11 cellular contexts compared by ENCODE assay signal in genomic region chr10:3892440-3893101, GRCh38.
A peak's percentile ranks its signal among the peaks of the same experiment; 100 is the strongest.
DNase-seq lines count a peak whose midpoint lies in the region; ATAC-seq and TF ChIP-seq lines count a peak whose summit lies in the region.
"Had no signal": no experiment of that assay in that cellular context is flagged by ENCODE, and none has a peak within 500 bp of the region (broad histone marks: within the 10 kb centered on the region; RNA-seq: fewer than 3 reads in every experiment).

No MANE protein-coding gene starts in this region.

- H3K36me3 ChIP-seq in ovary, result no peaks in the 10 kb centered on the region
- H3K36me3 ChIP-seq: adrenal gland had no signal

- H3K9me3 ChIP-seq in ovary, result no peaks in the 10 kb centered on the region
- H3K9me3 ChIP-seq: adrenal gland had no signal

- no peaks in the 10 kb centered on the region for H3K36me3 Mint-ChIP-seq in activated CD4-positive, alpha-beta T cell treated with anti-CD3 and anti-CD28 coated beads for 36 hours (ENCODE audit: low read depth)
- H3K36me3 Mint-ChIP-seq in activated T-helper 17 cell treated with anti-CD3 and anti-CD28 coated beads, Interleukin-2, amount 50 U/mL, for 72 hours (ENCODE audit: low read depth), result no peaks in the 10 kb centered on the region
- H3K36me3 Mint-ChIP-seq in stimulated activated memory B cell treated with anti-CD40 and anti-IgM and Interleukin-4, amounts not matched to agents 10 μg/mL and 1 μg/mL and 100 μg/mL, for 72 hours, result no peaks in the 10 kb centered on the region

- ATAC-seq in activated CD4-positive, alpha-beta T cell treated with anti-CD3 and anti-CD28 coated beads for 36 hours, result peak; percentile 55
- peak; percentile 54 for ATAC-seq in activated T-helper 17 cell treated with anti-CD3 and anti-CD28 coated beads, Interleukin-2, amount 50 U/mL, for 72 hours (replicated peaks)
- ATAC-seq in stimulated activated memory B cell treated with anti-CD40 and anti-IgM and Interleukin-4, amounts not matched to agents 10 μg/mL and 1 μg/mL and 100 μg/mL, for 72 hours, result peak; percentile 55
- no peak for ATAC-seq in HG02623 (IDR thresholded peaks at IDR 0.05; ENCODE audit: unreplicated experiment)

- CTCF ChIA-PET in activated CD4-positive, alpha-beta T cell treated with anti-CD3 and anti-CD28 coated beads for 36 hours (lab: Charles Lee), result interaction anchor here (0.6 to 1.6 kb wide), 2 partner anchors 15 to 37 kb away, joined by 3 to 5 read pairs; no protein-coding TSS in a partner anchor

- no peak for DNase-seq in activated CD4-positive, alpha-beta T cell treated with anti-CD3 and anti-CD28 coated beads for 36 hours
- DNase-seq in activated CD4-positive, alpha-beta T cell treated with anti-CD3 and anti-CD28 coated beads for 48 hours, result no peak
- DNase-seq in kidney tubule cell (ENCODE audit: low spot score) (peak; percentile 44), ovary (no peak), dorsolateral prefrontal cortex (no peak)
- DNase-seq: adrenal gland; NCI-H1930; stimulated activated CD4-positive, alpha-beta T cell treated with anti-CD3 and anti-CD28 coated beads, Interleukin-4, amount 100 ng/mL, for 4 hours had no signal

- H3K27me3 Mint-ChIP-seq in activated CD4-positive, alpha-beta T cell treated with anti-CD3 and anti-CD28 coated beads for 36 hours, result no peaks in the 10 kb centered on the region
- H3K27me3 Mint-ChIP-seq in activated T-helper 17 cell treated with anti-CD3 and anti-CD28 coated beads, Interleukin-2, amount 50 U/mL, for 72 hours, result no peaks in the 10 kb centered on the region
- no peaks in the 10 kb centered on the region for H3K27me3 Mint-ChIP-seq in stimulated activated memory B cell treated with anti-CD40 and anti-IgM and Interleukin-4, amounts not matched to agents 10 μg/mL and 1 μg/mL and 100 μg/mL, for 72 hours

- H3K4me3 ChIP-seq in ovary (no peak overlapping the region), dorsolateral prefrontal cortex (no peak overlapping the region)
- H3K4me3 ChIP-seq: adrenal gland had no signal

- no peaks in the 10 kb centered on the region for H3K27me3 ChIP-seq in ovary
- peaks cover 0 to 4% (median 0%) of the 10 kb centered on the region in 45 donors for H3K27me3 ChIP-seq in dorsolateral prefrontal cortex
- H3K27me3 ChIP-seq: adrenal gland had no signal

- H3K9me3 Mint-ChIP-seq in activated CD4-positive, alpha-beta T cell treated with anti-CD3 and anti-CD28 coated beads for 36 hours (ENCODE audit: low read depth), result no peaks in the 10 kb centered on the region
- no peaks in the 10 kb centered on the region for H3K9me3 Mint-ChIP-seq in activated T-helper 17 cell treated with anti-CD3 and anti-CD28 coated beads, Interleukin-2, amount 50 U/mL, for 72 hours
- no peaks in the 10 kb centered on the region for H3K9me3 Mint-ChIP-seq in stimulated activated memory B cell treated with anti-CD40 and anti-IgM and Interleukin-4, amounts not matched to agents 10 μg/mL and 1 μg/mL and 100 μg/mL, for 72 hours

- 83 to 90% (median 87%) methylated on average over 6 of the region's 6 CpGs for WGBS in ovary, 3 donors

- H3K27ac Mint-ChIP-seq in activated CD4-positive, alpha-beta T cell treated with anti-CD3 and anti-CD28 coated beads for 36 hours, result peak overlapping the region; percentile 81
- peak overlapping the region; percentile 89 for H3K27ac Mint-ChIP-seq in activated T-helper 17 cell treated with anti-CD3 and anti-CD28 coated beads, Interleukin-2, amount 50 U/mL, for 72 hours
- H3K27ac Mint-ChIP-seq in stimulated activated memory B cell treated with anti-CD40 and anti-IgM and Interleukin-4, amounts not matched to agents 10 μg/mL and 1 μg/mL and 100 μg/mL, for 72 hours, result peak overlapping the region; percentile 90

- POLR2A ChIA-PET in activated CD4-positive, alpha-beta T cell treated with anti-CD3 and anti-CD28 coated beads for 36 hours (lab: Charles Lee), result no interaction called here

- intact Hi-C loops in activated CD4-positive, alpha-beta T cell treated with anti-CD3 and anti-CD28 coated beads for 36 hours (cut with DNase I, micrococcal nuclease), result loop anchor here in 1 of 2 experiments (5.0 kb wide), 1 partner anchor 40 kb away; no protein-coding TSS in a partner anchor
- intact Hi-C loops in ovary (cut with DNase I) (no loop called here), dorsolateral prefrontal cortex (cut with DNase I) (no loop called here)

- TF ChIP-seq CTCF in ovary (IDR thresholded peaks at IDR 0.05), result no peak
- TF ChIP-seq CTCF in dorsolateral prefrontal cortex (IDR thresholded peaks at IDR 0.05 in 54 of 56, conservative IDR thresholded peaks at IDR 0.05 in 2 of 56; ENCODE audit: low read depth in 1 of 56, partially characterized antibody in 56 of 56), result no peak

- TF ChIP-seq EP300 in ovary (IDR thresholded peaks at IDR 0.05), result no peak

- H3K4me1 ChIP-seq in ovary (ENCODE audit: insufficient read depth), result no peaks in the 10 kb centered on the region

- no peak overlapping the region for H3K27ac ChIP-seq in ovary
- no peak overlapping the region for H3K27ac ChIP-seq in dorsolateral prefrontal cortex
- H3K27ac ChIP-seq: adrenal gland had no signal

- no peak for TF ChIP-seq POLR2A in ovary (IDR thresholded peaks at IDR 0.05)

- H3K4me3 Mint-ChIP-seq in activated CD4-positive, alpha-beta T cell treated with anti-CD3 and anti-CD28 coated beads for 36 hours, result no peak overlapping the region
- H3K4me3 Mint-ChIP-seq in activated T-helper 17 cell treated with anti-CD3 and anti-CD28 coated beads, Interleukin-2, amount 50 U/mL, for 72 hours, result peak overlapping the region; percentile 68
- H3K4me3 Mint-ChIP-seq in stimulated activated memory B cell treated with anti-CD40 and anti-IgM and Interleukin-4, amounts not matched to agents 10 μg/mL and 1 μg/mL and 100 μg/mL, for 72 hours, result no peak overlapping the region

- peaks cover 42% of the 10 kb centered on the region for H3K4me1 Mint-ChIP-seq in activated CD4-positive, alpha-beta T cell treated with anti-CD3 and anti-CD28 coated beads for 36 hours
- peaks cover 47% of the 10 kb centered on the region for H3K4me1 Mint-ChIP-seq in activated T-helper 17 cell treated with anti-CD3 and anti-CD28 coated beads, Interleukin-2, amount 50 U/mL, for 72 hours
- peaks cover 45% of the 10 kb centered on the region for H3K4me1 Mint-ChIP-seq in stimulated activated memory B cell treated with anti-CD40 and anti-IgM and Interleukin-4, amounts not matched to agents 10 μg/mL and 1 μg/mL and 100 μg/mL, for 72 hours
